ENCODE assay signal across 8 cellular contexts in genomic region chr17:72976971-72977767, GRCh38.
DNase-seq lines count a peak whose midpoint lies in the region; ATAC-seq and TF ChIP-seq lines count a peak whose summit lies in the region.

No MANE protein-coding gene starts in this region.

- in situ Hi-C loops in ACHN (cut with HindIII; ENCODE audit: low pct_ligation_motif_present, low pct_unique_long_range_greater_than_20kb, low sequenced_read_pairs) = no loop called here

- peaks cover 5% of the 10 kb centered on the region for H3K4me1 Mint-ChIP-seq in activated T-helper 17 cell treated with anti-CD3 and anti-CD28 coated beads, Interleukin-2, amount 50 U/mL, for 72 hours

- peak overlapping the region; percentile 0 for H3K27ac Mint-ChIP-seq in activated T-helper 17 cell treated with anti-CD3 and anti-CD28 coated beads, Interleukin-2, amount 50 U/mL, for 72 hours

- H3K4me3 ChIP-seq in hepatocyte = no peak overlapping the region
- H3K4me3 ChIP-seq in smooth muscle cell = no peak overlapping the region

- peaks cover 10% of the 10 kb centered on the region for H3F3A ChIP-seq in smooth muscle cell (ENCODE audit: low read depth)

- peak overlapping the region; percentile 54 for H3K27ac ChIP-seq in hepatocyte
- peak overlapping the region; percentile 89 for H3K27ac ChIP-seq in smooth muscle cell (ENCODE audit: low read depth)

- TF ChIP-seq CTCF in hepatocyte (IDR thresholded peaks at IDR 0.05; ENCODE audit: poor library complexity) = no peak
- TF ChIP-seq CTCF in smooth muscle cell (IDR thresholded peaks at IDR 0.05; ENCODE audit: borderline replicate concordance, insufficient read depth, poor library complexity, severe bottlenecking) = no peak

- H3K36me3 Mint-ChIP-seq in activated T-helper 17 cell treated with anti-CD3 and anti-CD28 coated beads, Interleukin-2, amount 50 U/mL, for 72 hours (ENCODE audit: low read depth) = no peaks in the 10 kb centered on the region

- H4K20me1 ChIP-seq in hepatocyte (ENCODE audit: insufficient read depth, poor library complexity, severe bottlenecking) (no peaks in the 10 kb centered on the region), smooth muscle cell (ENCODE audit: low read depth) (peaks cover 8% of the 10 kb centered on the region)

- WGBS in hepatocyte (ENCODE audit: low lambda C conversion rate, missing lambda C conversion rate) = 33% methylated on average over 12 of the region's 12 CpGs
- 29% methylated on average over 12 of the region's 12 CpGs for WGBS in smooth muscle cell (ENCODE audit: low lambda C conversion rate)

- peak overlapping the region; percentile 44 for H3K9ac ChIP-seq in smooth muscle cell (ENCODE audit: low read depth)

- H2AFZ ChIP-seq in hepatocyte (peak overlapping the region; percentile 9), smooth muscle cell (ENCODE audit: low read depth) (no peak overlapping the region)

- H3K4me1 ChIP-seq in hepatocyte (ENCODE audit: insufficient read depth) = peaks cover 13% of the 10 kb centered on the region
- peaks cover 15% of the 10 kb centered on the region for H3K4me1 ChIP-seq in smooth muscle cell (ENCODE audit: low read depth)

- H3K27me3 Mint-ChIP-seq in activated T-helper 17 cell treated with anti-CD3 and anti-CD28 coated beads, Interleukin-2, amount 50 U/mL, for 72 hours = no peaks in the 10 kb centered on the region

- H3K79me2 ChIP-seq in hepatocyte = no peaks in the 10 kb centered on the region
- no peaks in the 10 kb centered on the region for H3K79me2 ChIP-seq in smooth muscle cell (ENCODE audit: low read depth)

- H3K27me3 ChIP-seq in hepatocyte (no peaks in the 10 kb centered on the region), smooth muscle cell (ENCODE audit: low read depth) (no peaks in the 10 kb centered on the region)

- no peak overlapping the region for H3K4me3 Mint-ChIP-seq in activated T-helper 17 cell treated with anti-CD3 and anti-CD28 coated beads, Interleukin-2, amount 50 U/mL, for 72 hours

- H3K9me3 ChIP-seq in hepatocyte (ENCODE audit: low read depth) = no peaks in the 10 kb centered on the region
- H3K9me3 ChIP-seq in smooth muscle cell (replicated peaks; ENCODE audit: low read depth) = no peaks in the 10 kb centered on the region

- no peaks in the 10 kb centered on the region for H3K9me3 Mint-ChIP-seq in activated T-helper 17 cell treated with anti-CD3 and anti-CD28 coated beads, Interleukin-2, amount 50 U/mL, for 72 hours

- ATAC-seq in HG02610 (IDR thresholded peaks at IDR 0.05; ENCODE audit: unreplicated experiment) (peak; percentile 82), HG02884 (IDR thresholded peaks at IDR 0.05; ENCODE audit: unreplicated experiment) (no peak), HG03354 (IDR thresholded peaks at IDR 0.05; ENCODE audit: poor library complexity, severe bottlenecking, unreplicated experiment) (no peak)
- ATAC-seq in activated T-helper 17 cell treated with anti-CD3 and anti-CD28 coated beads, Interleukin-2, amount 50 U/mL, for 72 hours (replicated peaks) = peak; percentile 46

- H3K4me2 ChIP-seq in hepatocyte (peak overlapping the region; percentile 43), smooth muscle cell (peak overlapping the region; percentile 67)

- no peaks in the 10 kb centered on the region for H3K9me2 ChIP-seq in hepatocyte (replicated peaks; ENCODE audit: insufficient read depth)

- DNase-seq in ACHN (peak; percentile 77), hepatocyte (ENCODE audit: low spot score) (peak; percentile 75), smooth muscle cell (lab: John Stamatoyannopoulos, UW; ENCODE audit: unreplicated experiment) (peak; percentile 13), NCI-H128 (lab: John Stamatoyannopoulos, UW; ENCODE audit: unreplicated experiment) (no peak)

- H3K36me3 ChIP-seq in hepatocyte (replicated peaks; ENCODE audit: insufficient read depth, low read depth) = no peaks in the 10 kb centered on the region
- H3K36me3 ChIP-seq in smooth muscle cell (ENCODE audit: low read depth) = no peaks in the 10 kb centered on the region

Comparison
In these comparisons a context has a peak if more than half of its experiments do, and no peak if none do; other contexts are left out.
1. ATAC-seq: peak in HG02610 (single experiment) and activated T-helper 17 cell treated with anti-CD3 and anti-CD28 coated beads, Interleukin-2, amount 50 U/mL, for 72 hours (single experiment); none in HG02884 (single experiment) and HG03354 (single experiment).